Comparison of ENCODE assay signal across 27 cellular contexts in genomic region chr4:24669751-24670150, GRCh38.
"Had no signal": no experiment of that assay in that cellular context is flagged by ENCODE, and none has a peak within 500 bp of the region (broad histone marks: within the 10 kb centered on the region; RNA-seq: fewer than 3 reads in every experiment).

No MANE protein-coding gene starts in this region.

- H3K4me1 ChIP-seq: stomach, testis, tibial artery, upper lobe of left lung, upper lobe of right lung, uterus, vagina had no signal

- H3K36me3 ChIP-seq: stomach, suprapubic skin, thoracic aorta, thyroid gland, tibial artery, upper lobe of left lung, upper lobe of right lung, uterus, vagina had no signal

- H3K27ac Mint-ChIP-seq: stimulated activated effector memory CD8-positive, alpha-beta T cell treated with anti-CD3 and anti-CD28 coated beads, Interleukin-12 subunit alpha, Interleukin-12 subunit beta, amount 100 ng/mL, for 72 hours; stimulated activated memory B cell treated with anti-CD40 and anti-IgM and Interleukin-4, amounts not matched to agents 10 μg/mL and 1 μg/mL and 100 μg/mL, for 72 hours; stimulated activated naive B cell treated with anti-CD40 and anti-IgM and Interleukin-4, amounts not matched to agents 10 μg/mL and 1 μg/mL and 100 μg/mL, for 72 hours; stimulated activated naive CD8-positive, alpha-beta T cell treated with anti-CD3 and anti-CD28 coated beads, Interleukin-15, Interleukin-2, amounts not matched to agents 100 ng/mL and 50 ng/mL, for 24 hours; type B pancreatic cell had no signal

- H3K4me3 Mint-ChIP-seq: stimulated activated effector memory CD8-positive, alpha-beta T cell treated with anti-CD3 and anti-CD28 coated beads, Interleukin-12 subunit alpha, Interleukin-12 subunit beta, amount 100 ng/mL, for 72 hours; stimulated activated memory B cell treated with anti-CD40 and anti-IgM and Interleukin-4, amounts not matched to agents 10 μg/mL and 1 μg/mL and 100 μg/mL, for 72 hours; stimulated activated naive B cell treated with anti-CD40 and anti-IgM and Interleukin-4, amounts not matched to agents 10 μg/mL and 1 μg/mL and 100 μg/mL, for 72 hours; stimulated activated naive CD8-positive, alpha-beta T cell treated with anti-CD3 and anti-CD28 coated beads, Interleukin-15, amount 100 ng/mL, for 72 hours; stimulated activated naive CD8-positive, alpha-beta T cell treated with anti-CD3 and anti-CD28 coated beads, Interleukin-15, Interleukin-2, amounts not matched to agents 100 ng/mL and 50 ng/mL, for 24 hours; type B pancreatic cell had no signal

- DNase-seq: stimulated activated CD4-positive, alpha-beta T cell treated with anti-CD3 and anti-CD28 coated beads, Interleukin-2, amount 100 ng/mL, for 48 hours; stimulated activated CD4-positive, alpha-beta T cell treated with anti-CD3 and anti-CD28 coated beads, Interleukin-4, amount 100 ng/mL, for 1 hour; stimulated activated CD4-positive, alpha-beta T cell treated with anti-CD3 and anti-CD28 coated beads, Interleukin-4, amount 100 ng/mL, for 24 hours; stimulated activated CD4-positive, alpha-beta T cell treated with anti-CD3 and anti-CD28 coated beads, Interleukin-4, amount 100 ng/mL, for 4 hours; stimulated activated CD8-positive, alpha-beta memory T cell treated with anti-CD3 and anti-CD28 coated beads, Interleukin-4, amount 100 ng/mL, for 48 hours; stimulated activated naive B cell treated with anti-CD40 and anti-IgM and Interleukin-4, amounts not matched to agents 10 μg/mL and 1 μg/mL and 100 μg/mL, for 72 hours; stimulated activated naive CD4-positive, alpha-beta T cell; stimulated activated naive CD4-positive, alpha-beta T cell treated with Interleukin-2 at 50 U/mL for 16 hours; stimulated activated naive CD8-positive, alpha-beta T cell treated with anti-CD3 and anti-CD28 coated beads, Interleukin-15, amount 100 ng/mL, for 72 hours; stimulated activated naive CD8-positive, alpha-beta T cell treated with anti-CD3 and anti-CD28 coated beads, Interleukin-15, Interleukin-2, amounts not matched to agents 100 U/mL and 50 U/mL, for 24 hours; stomach; substantia nigra; testis; thyroid gland; tibial artery; trophoblast cell; upper lobe of left lung; upper lobe of right lung; uterus had no signal

- H3K36me3 Mint-ChIP-seq: stimulated activated effector memory CD8-positive, alpha-beta T cell treated with anti-CD3 and anti-CD28 coated beads, Interleukin-12 subunit alpha, Interleukin-12 subunit beta, amount 100 ng/mL, for 72 hours; stimulated activated memory B cell treated with anti-CD40 and anti-IgM and Interleukin-4, amounts not matched to agents 10 μg/mL and 1 μg/mL and 100 μg/mL, for 72 hours; stimulated activated naive B cell treated with anti-CD40 and anti-IgM and Interleukin-4, amounts not matched to agents 10 μg/mL and 1 μg/mL and 100 μg/mL, for 72 hours; type B pancreatic cell had no signal

- H3K4me1 Mint-ChIP-seq: stimulated activated effector memory CD8-positive, alpha-beta T cell treated with anti-CD3 and anti-CD28 coated beads, Interleukin-12 subunit alpha, Interleukin-12 subunit beta, amount 100 ng/mL, for 72 hours; stimulated activated memory B cell treated with anti-CD40 and anti-IgM and Interleukin-4, amounts not matched to agents 10 μg/mL and 1 μg/mL and 100 μg/mL, for 72 hours; stimulated activated naive B cell treated with anti-CD40 and anti-IgM and Interleukin-4, amounts not matched to agents 10 μg/mL and 1 μg/mL and 100 μg/mL, for 72 hours; stimulated activated naive CD8-positive, alpha-beta T cell treated with anti-CD3 and anti-CD28 coated beads, Interleukin-15, amount 100 ng/mL, for 72 hours had no signal

- H3K27me3 ChIP-seq: stomach, suprapubic skin, testis, thyroid gland, tibial artery, tibial nerve, upper lobe of left lung, upper lobe of right lung, uterus, vagina had no signal

- H3K4me3 ChIP-seq: stomach, suprapubic skin, testis, thoracic aorta, thyroid gland, tibial artery, tibial nerve, upper lobe of left lung, upper lobe of right lung, uterus, vagina had no signal

- H3K27ac ChIP-seq: stomach, suprapubic skin, testis, thoracic aorta, thyroid gland, tibial artery, tibial nerve, upper lobe of left lung, upper lobe of right lung, uterus, vagina had no signal

- H3K9me3 ChIP-seq: stomach, suprapubic skin, testis, thoracic aorta, thyroid gland, tibial artery, tibial nerve, upper lobe of left lung, upper lobe of right lung, uterus, vagina had no signal

- H3K9me3 Mint-ChIP-seq: stimulated activated effector memory CD8-positive, alpha-beta T cell treated with anti-CD3 and anti-CD28 coated beads, Interleukin-12 subunit alpha, Interleukin-12 subunit beta, amount 100 ng/mL, for 72 hours; stimulated activated naive CD8-positive, alpha-beta T cell treated with anti-CD3 and anti-CD28 coated beads, Interleukin-15, Interleukin-2, amounts not matched to agents 100 ng/mL and 50 ng/mL, for 24 hours; type B pancreatic cell had no signal
